ENCODE assay signal across 15 cellular contexts in the genomic region with DNA sequence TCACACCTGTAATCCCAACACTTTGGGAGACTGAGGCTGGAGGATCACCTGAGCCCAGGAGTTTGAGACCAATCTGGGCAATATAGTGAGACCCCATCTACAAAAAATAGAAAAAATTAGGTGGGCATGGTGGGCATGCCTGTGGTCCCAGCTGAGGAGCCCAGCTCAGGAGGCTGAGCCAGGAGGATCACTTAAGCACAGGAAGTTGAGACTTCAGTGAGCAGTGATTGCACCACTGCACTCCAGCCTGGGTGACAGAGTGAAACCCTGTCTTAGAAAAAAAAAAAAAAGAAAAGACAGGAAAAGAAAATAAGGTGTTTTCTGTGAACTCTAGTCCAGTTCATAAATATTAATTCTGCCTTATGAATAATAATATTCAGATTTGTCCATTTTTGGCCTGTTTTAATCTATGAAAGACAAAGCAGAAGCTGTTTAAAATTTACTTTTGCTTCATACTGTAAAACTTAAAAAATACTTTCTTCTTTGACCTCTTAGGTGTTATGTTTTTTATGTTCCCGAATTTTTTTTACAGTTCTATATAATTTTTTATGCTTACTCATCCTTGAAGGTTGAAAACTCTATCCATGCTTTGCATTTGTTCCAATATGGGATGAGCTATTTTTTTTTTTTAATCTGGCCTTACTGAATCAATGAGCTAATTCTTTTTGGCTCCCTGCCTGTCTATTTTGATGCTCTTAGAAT. TPM values are rescaled to one million over a fixed set of nuclear protein-coding genes. Genes with fewer than 3 reads are reported as not detected.
DNase-seq lines count a peak whose midpoint lies in the region; ATAC-seq and TF ChIP-seq lines count a peak whose summit lies in the region.
"Had no signal": no experiment of that assay in that cellular context is flagged by ENCODE, and none has a peak within 500 bp of the region (broad histone marks: within the 10 kb centered on the region; RNA-seq: fewer than 3 reads in every experiment).

No MANE protein-coding gene starts in this region.

- H3K4me3 Mint-ChIP-seq in Calu3 (ENCODE audit: low read depth, unreplicated experiment): no peak overlapping the region
- H3K4me3 Mint-ChIP-seq in T-cell: no peak overlapping the region

- BruUV-seq in Calu3 (replicated peaks; lab: Mats Ljungman, UMichigan): no TSS peak

- H3K27me3 ChIP-seq in hepatocyte (no peaks in the 10 kb centered on the region), body of pancreas (no peaks in the 10 kb centered on the region)

- no peaks in the 10 kb centered on the region for H3K79me2 ChIP-seq in hepatocyte

- H2AFZ ChIP-seq in hepatocyte: no peak overlapping the region

- no peaks in the 10 kb centered on the region for H4K20me1 ChIP-seq in hepatocyte (ENCODE audit: insufficient read depth, poor library complexity, severe bottlenecking)

- peaks cover 8% of the 10 kb centered on the region for H3K36me3 Mint-ChIP-seq in Calu3 (ENCODE audit: insufficient read depth, unreplicated experiment)
- H3K36me3 Mint-ChIP-seq in T-cell: no peaks in the 10 kb centered on the region

- H3K4me1 Mint-ChIP-seq in Calu3 (ENCODE audit: low read depth, unreplicated experiment) (peaks cover 54% of the 10 kb centered on the region), T-cell (peaks cover 0 to 2% (median 0%) of the 10 kb centered on the region in 3 donors)

- H3K27me3 Mint-ChIP-seq in Calu3 (ENCODE audit: unreplicated experiment): no peaks in the 10 kb centered on the region
- H3K27me3 Mint-ChIP-seq in T-cell: no peaks in the 10 kb centered on the region

- H3K4me2 ChIP-seq in hepatocyte: no peak overlapping the region

- DNase-seq in NCI-H1694 (lab: John Stamatoyannopoulos, UW) (peak; percentile 60), NCI-H1694 treated with DMSO at 0.1 percent for 48 hours (lab: John Stamatoyannopoulos, UW) (no peak), Calu3 (no peak), NCI-H2171 treated with DMSO at 0.1 percent for 48 hours (lab: John Stamatoyannopoulos, UW) (peak; percentile 71), hepatocyte (ENCODE audit: low spot score) (no peak), body of pancreas (no peak), T-cell (no peak)
- DNase-seq: KBM-7, NCI-H1092, NCI-H524 treated with DMSO at 0.1 percent for 48 hours, PC-3 had no signal

- no peaks in the 10 kb centered on the region for H3K9me3 ChIP-seq in hepatocyte (ENCODE audit: low read depth)
- no peaks in the 10 kb centered on the region for H3K9me3 ChIP-seq in body of pancreas

- no peaks in the 10 kb centered on the region for H3K9me2 ChIP-seq in hepatocyte (replicated peaks; ENCODE audit: insufficient read depth)

- H3K36me3 ChIP-seq in hepatocyte (replicated peaks; ENCODE audit: insufficient read depth, low read depth) (no peaks in the 10 kb centered on the region), body of pancreas (replicated peaks in 1 of 2; ENCODE audit: insufficient read depth in 1 of 2, low read depth in 2 of 2) (no peaks in the 10 kb centered on the region)

- no peaks in the 10 kb centered on the region for H3K9me3 Mint-ChIP-seq in Calu3 (ENCODE audit: low read depth, unreplicated experiment)
- H3K9me3 Mint-ChIP-seq in T-cell: no peaks in the 10 kb centered on the region

- TF ChIP-seq CTCF in Calu3 (IDR thresholded peaks at IDR 0.05; ENCODE audit: unreplicated experiment) (no peak), hepatocyte (IDR thresholded peaks at IDR 0.05; ENCODE audit: poor library complexity) (no peak), body of pancreas (IDR thresholded peaks at IDR 0.05) (no peak)

- peaks cover 5% of the 10 kb centered on the region for H3K4me1 ChIP-seq in hepatocyte (ENCODE audit: insufficient read depth)
- peaks cover 21% of the 10 kb centered on the region for H3K4me1 ChIP-seq in body of pancreas

- no peak for ATAC-seq in body of pancreas
- no peak for ATAC-seq in GM18868 (IDR thresholded peaks at IDR 0.05; ENCODE audit: unreplicated experiment)
- ATAC-seq in T-cell (replicated peaks in 1 of 4): no peak
- ATAC-seq: HCT116, PC-3 had no signal

- no peak for TF ChIP-seq POLR2A in body of pancreas (IDR thresholded peaks at IDR 0.05)

- CTCF ChIA-PET in Calu3 (lab: Charles Lee) (interaction anchor here (0.6 to 1.5 kb wide), 5 partner anchors 9 to 1209 kb away, joined by 3 to 16 read pairs (median 4); no protein-coding TSS in a partner anchor), T-cell (lab: Charles Lee) (interaction anchor here (0.6 to 1.8 kb wide), 4 partner anchors 9 to 453 kb away, joined by 3 to 7 read pairs (median 5); no protein-coding TSS in a partner anchor)

- WGBS in hepatocyte (ENCODE audit: low lambda C conversion rate, missing lambda C conversion rate): 89% methylated on average over 1 of the region's 1 CpG
- WGBS in body of pancreas, 2 donors: 55 to 87% methylated on average over 1 of the region's 1 CpG

- intact Hi-C loops in Calu3 (cut with micrococcal nuclease; ENCODE audit: unreplicated experiment): no loop called here
- intact Hi-C loops in body of pancreas (cut with DNase I): no loop called here

- H3K4me3 ChIP-seq in hepatocyte: no peak overlapping the region
- H3K4me3 ChIP-seq in body of pancreas: no peak overlapping the region

- H3K27ac ChIP-seq in hepatocyte (peak overlapping the region; percentile 86), body of pancreas (peak overlapping the region in 2 of 4 donors; percentile 56 to 62)
- H3K27ac ChIP-seq: 22Rv1, C4-2B had no signal

- POLR2A ChIA-PET in T-cell (lab: Charles Lee): interaction anchor here (0.6 kb wide), 2 partner anchors 93 to 231 kb away, joined by 3 to 10 read pairs; no protein-coding TSS in a partner anchor

- H3K27ac Mint-ChIP-seq in Calu3 (ENCODE audit: unreplicated experiment): peak overlapping the region; percentile 94
- no peak overlapping the region for H3K27ac Mint-ChIP-seq in T-cell

RNA-seq across cellular contexts. Expression of a gene that starts 8.4 kb away (rescaled TPM):
- total RNA-seq in Calu3 (2022): 1,439 and 1,638 TPM in 2 replicates
- total RNA-seq in hepatocyte: 98.8 and 107 TPM in 2 replicates
- 191 and 231 TPM in 2 replicates for polyA plus RNA-seq in hepatocyte
- total RNA-seq in body of pancreas: 100 to 1,000 TPM; 382 to 399 TPM
- 10 to 100 TPM; 10.4 to 27.6 (median 20.0) TPM for total RNA-seq in T-cell

Comparison
In these comparisons a context has a peak if more than half of its experiments do, and no peak if none do; other contexts are left out.
1. DNase-seq: peak in NCI-H1694 (single experiment) and NCI-H2171 treated with DMSO at 0.1 percent for 48 hours (single experiment); none in NCI-H1694 treated with DMSO at 0.1 percent for 48 hours (single experiment), Calu3 (single experiment), hepatocyte (single experiment), body of pancreas (0 of 4) and T-cell (0 of 34).